Comparison of ENCODE assay signal across 25 cellular contexts in genomic region chr5:83972909-83973308, GRCh38.
"Had no signal": no experiment of that assay in that cellular context is flagged by ENCODE, and none has a peak within 500 bp of the region (broad histone marks: within the 10 kb centered on the region; RNA-seq: fewer than 3 reads in every experiment).

No MANE protein-coding gene starts in this region.

- H3K9me3 ChIP-seq: ascending aorta had no signal

- H3K4me1 Mint-ChIP-seq: activated naive CD8-positive, alpha-beta T cell treated with anti-CD3 and anti-CD28 coated beads, Interleukin-2, amount 50 U/mL, for 24 hours; IgD-negative memory B cell had no signal

- H3K36me3 Mint-ChIP-seq: activated naive CD4-positive, alpha-beta T cell treated with anti-CD3 and anti-CD28 coated beads, Interleukin-2, amount 50 U/mL, for 72 hours; brain; IgD-negative memory B cell had no signal

- H3K27ac ChIP-seq: ascending aorta, KMS-11, PC-9 had no signal

- H2AFZ ChIP-seq: PC-9 had no signal

- H3K27me3 ChIP-seq: ascending aorta had no signal

- DNase-seq: activated CD4-positive, alpha-beta T cell treated with anti-CD3 and anti-CD28 coated beads for 48 hours; activated CD4-positive, alpha-beta T cell treated with anti-CD3 and anti-CD28 coated beads, Interleukin-2, amount 50 U/mL, for 4 hours; activated CD4-positive, CD25-positive, alpha-beta regulatory T cell treated with anti-CD3 and anti-CD28 coated beads, Interleukin-2, amount 50 U/mL, for 72 hours; activated CD8-positive, alpha-beta T cell treated with anti-CD3 and anti-CD28 coated beads, Interleukin-2, amount 10 ng/mL, durations not matched to agents 7 days and 5 days; activated effector memory CD4-positive, alpha-beta T cell treated with Interleukin-2 at 50 U/mL for 16 hours; activated naive CD4-positive, alpha-beta T cell treated with Interleukin-2 at 50 U/mL for 16 hours; activated naive CD8-positive, alpha-beta T cell treated with anti-CD3 and anti-CD28 coated beads, Interleukin-2, amount 50 U/mL, for 24 hours; activated T-cell treated with anti-CD3 and anti-CD28 coated beads, Interleukin-2, amount 50 U/mL, for 24 hours; amniotic stem cell; NCI-H1092; NCI-H1417; NCI-H1930; NCI-H2107; NCI-H2171 treated with DMSO at 0.1 percent for 48 hours; NCI-H510A treated with DMSO at 0.1 percent for 48 hours; PC-9; SIG-M5; SW 1271 had no signal

- ATAC-seq: activated CD8-positive, alpha-beta T cell treated with anti-CD3 and anti-CD28 coated beads, Interleukin-2, amount 10 ng/mL, durations not matched to agents 7 days and 5 days; activated naive CD4-positive, alpha-beta T cell treated with anti-CD3 and anti-CD28 coated beads, Interleukin-2, amount 50 U/mL, for 72 hours; activated naive CD8-positive, alpha-beta T cell treated with anti-CD3 and anti-CD28 coated beads, Interleukin-2, amount 50 U/mL, for 24 hours had no signal

- H3K4me3 Mint-ChIP-seq: activated CD8-positive, alpha-beta T cell treated with anti-CD3 and anti-CD28 coated beads, Interleukin-2, amount 10 ng/mL, durations not matched to agents 7 days and 5 days; activated naive CD8-positive, alpha-beta T cell treated with anti-CD3 and anti-CD28 coated beads, Interleukin-2, amount 50 U/mL, for 24 hours; activated T-cell treated with anti-CD3 and anti-CD28 coated beads, Interleukin-2, amount 50 U/mL, for 24 hours; activated T-helper 1 cell treated with anti-CD3 and anti-CD28 coated beads, Interleukin-12 subunit alpha, Interleukin-12 subunit beta, Interleukin-2, Interleukin-4 antibody, amounts not matched to agents 30 ng/mL and 10 ng/mL and 1 ng/mL, durations not matched to agents 14 hours and 24 hours and 36 hours; brain; IgD-negative memory B cell; T-helper 2 cell treated with Interferon-gamma antibody and Interleukin-4, amounts not matched to agents 5 μg/mL and 100 μg/mL, for 36 hours had no signal

- H3K9ac ChIP-seq: KMS-11 had no signal

- H3K36me3 ChIP-seq: ascending aorta had no signal

- H3K27ac Mint-ChIP-seq: activated CD8-positive, alpha-beta T cell treated with anti-CD3 and anti-CD28 coated beads, Interleukin-2, amount 10 ng/mL, durations not matched to agents 7 days and 5 days; activated naive CD4-positive, alpha-beta T cell treated with anti-CD3 and anti-CD28 coated beads, Interleukin-2, amount 50 U/mL, for 72 hours; activated naive CD8-positive, alpha-beta T cell treated with anti-CD3 and anti-CD28 coated beads, Interleukin-2, amount 50 U/mL, for 24 hours; activated T-cell treated with anti-CD3 and anti-CD28 coated beads, Interleukin-2, amount 50 U/mL, for 24 hours; activated T-helper 1 cell treated with anti-CD3 and anti-CD28 coated beads, Interleukin-12 subunit alpha, Interleukin-12 subunit beta, Interleukin-2, Interleukin-4 antibody, amounts not matched to agents 30 ng/mL and 10 ng/mL and 1 ng/mL, durations not matched to agents 14 hours and 24 hours and 36 hours; T-helper 2 cell treated with Interferon-gamma antibody and Interleukin-4, amounts not matched to agents 5 μg/mL and 100 μg/mL, for 36 hours had no signal

- H3K9me3 Mint-ChIP-seq: activated naive CD4-positive, alpha-beta T cell treated with anti-CD3 and anti-CD28 coated beads, Interleukin-2, amount 50 U/mL, for 72 hours; activated naive CD8-positive, alpha-beta T cell treated with anti-CD3 and anti-CD28 coated beads, Interleukin-2, amount 50 U/mL, for 24 hours; activated T-cell treated with anti-CD3 and anti-CD28 coated beads, Interleukin-2, amount 50 U/mL, for 24 hours; activated T-helper 1 cell treated with anti-CD3 and anti-CD28 coated beads, Interleukin-12 subunit alpha, Interleukin-12 subunit beta, Interleukin-2, Interleukin-4 antibody, amounts not matched to agents 30 ng/mL and 10 ng/mL and 1 ng/mL, durations not matched to agents 14 hours and 24 hours and 36 hours; brain; IgD-negative memory B cell; T-helper 2 cell treated with Interferon-gamma antibody and Interleukin-4, amounts not matched to agents 5 μg/mL and 100 μg/mL, for 36 hours had no signal

- H3K4me2 ChIP-seq: KMS-11, PC-9 had no signal

- H3K4me1 ChIP-seq: ascending aorta had no signal

- H3K4me3 ChIP-seq: ascending aorta, PC-9 had no signal

- H3K27me3 Mint-ChIP-seq: activated naive CD8-positive, alpha-beta T cell treated with anti-CD3 and anti-CD28 coated beads, Interleukin-2, amount 50 U/mL, for 24 hours; activated T-cell treated with anti-CD3 and anti-CD28 coated beads, Interleukin-2, amount 50 U/mL, for 24 hours; brain; IgD-negative memory B cell had no signal
